16 cellular contexts compared by ENCODE assay signal in genomic region chr20:58906111-58906510, GRCh38. TPM values are rescaled to one million over a fixed set of nuclear protein-coding genes. Genes with fewer than 3 reads are reported as not detected.
DNase-seq lines count a peak whose midpoint lies in the region; FAIRE-seq and TF ChIP-seq lines count a peak whose summit lies in the region.
"Had no signal": no experiment of that assay in that cellular context is flagged by ENCODE, and none has a peak within 500 bp of the region (broad histone marks: within the 10 kb centered on the region; RNA-seq: fewer than 3 reads in every experiment).

No MANE protein-coding gene starts in this region.

- H3K4me2 ChIP-seq in DOHH2 (ENCODE audit: low read length) (peak overlapping the region; percentile 74), KMS-11 (peak overlapping the region; percentile 85)
- H3K4me2 ChIP-seq: GM23338 had no signal

- no peak for TF ChIP-seq CTCF in DOHH2 (IDR thresholded peaks at IDR 0.05; ENCODE audit: low read depth, low read length, poor library complexity, severe bottlenecking)
- TF ChIP-seq CTCF in KMS-11 (conservative IDR thresholded peaks at IDR 0.05; ENCODE audit: low read depth, low read length), result no peak
- no peak for TF ChIP-seq CTCF in dorsolateral prefrontal cortex (IDR thresholded peaks at IDR 0.05 in 54 of 56, conservative IDR thresholded peaks at IDR 0.05 in 2 of 56; ENCODE audit: low read depth in 1 of 56, partially characterized antibody in 56 of 56)
- TF ChIP-seq CTCF in D721Med (IDR thresholded peaks at IDR 0.05; ENCODE audit: insufficient read depth, missing control alignments), result no peak

- H3K27me3 ChIP-seq in DOHH2 (ENCODE audit: control insufficient read depth, low read length) (no peaks in the 10 kb centered on the region), KMS-11 (ENCODE audit: insufficient read depth, low read depth) (no peaks in the 10 kb centered on the region), dorsolateral prefrontal cortex (no peaks in the 10 kb centered on the region), skeletal muscle tissue (ENCODE audit: control insufficient read depth in 3 of 3, insufficient read depth in 3 of 3, low read length in 3 of 3) (no peaks in the 10 kb centered on the region)

- intact Hi-C loops in dorsolateral prefrontal cortex (cut with DNase I), result no loop called here

- H3K4me1 ChIP-seq in DOHH2 (ENCODE audit: control insufficient read depth, low read length) (peaks cover 64% of the 10 kb centered on the region), KMS-11 (ENCODE audit: low read depth, poor library complexity, severe bottlenecking) (peaks cover 94% of the 10 kb centered on the region), skeletal muscle tissue (ENCODE audit: control insufficient read depth in 3 of 3, insufficient read depth in 3 of 3, low read length in 3 of 3) (peaks cover 39 to 57% (median 45%) of the 10 kb centered on the region in 3 donors)

- H4K20me1 ChIP-seq in DOHH2 (ENCODE audit: control insufficient read depth, insufficient read depth, low read depth, low read length) (peaks cover 12% of the 10 kb centered on the region; the same call in 1 of the 2 replicates), KMS-11 (ENCODE audit: insufficient read depth) (no peaks in the 10 kb centered on the region)

- H2AFZ ChIP-seq in KMS-11 (ENCODE audit: low read depth), result no peak overlapping the region
- H2AFZ ChIP-seq: GM23338 had no signal

- H3K9ac ChIP-seq in KMS-11, result peak overlapping the region; percentile 3; the same call in 1 of the 2 replicates
- peak overlapping the region in 1 of 3 donors; percentile 12 for H3K9ac ChIP-seq in skeletal muscle tissue (ENCODE audit: low read depth in 1 of 3, low read length in 3 of 3)

- H3K79me2 ChIP-seq in DOHH2 (ENCODE audit: control insufficient read depth, low read length) (peaks cover 32% of the 10 kb centered on the region), KMS-11 (ENCODE audit: insufficient read depth, low read depth) (peaks cover 63% of the 10 kb centered on the region)

- 0 out of 2 replicates have a peak overlapping the region, but pooled peaks have one; percentile 2 for H3K27ac ChIP-seq in DOHH2 (ENCODE audit: low read depth, low read length)
- H3K27ac ChIP-seq in KMS-11, result peak overlapping the region; percentile 78
- peak overlapping the region in 34 of 59 donors; percentile 4 to 89 (median 73) for H3K27ac ChIP-seq in dorsolateral prefrontal cortex
- H3K27ac ChIP-seq in skeletal muscle tissue (ENCODE audit: low read depth, low read length), result peak overlapping the region; percentile 97

- H3K36me3 ChIP-seq in DOHH2 (ENCODE audit: control insufficient read depth, low read length) (peaks cover 99% of the 10 kb centered on the region), KMS-11 (ENCODE audit: insufficient read depth) (peaks cover 35% of the 10 kb centered on the region), skeletal muscle tissue (ENCODE audit: control insufficient read depth in 3 of 3, insufficient read depth in 3 of 3, low read length in 3 of 3) (peaks cover 39 to 61% (median 53%) of the 10 kb centered on the region in 3 donors)

- no peaks in the 10 kb centered on the region for H3K9me2 ChIP-seq in DOHH2 (replicated peaks; ENCODE audit: control insufficient read depth, low read length)

- DNase-seq in dorsolateral prefrontal cortex (no peak), nucleus accumbens (lab: John Stamatoyannopoulos, UW) (no peak), AG20443 (ENCODE audit: low spot score) (no peak), D721Med (ENCODE audit: insufficient read length, low spot score) (no peak)
- DNase-seq: CD8-positive, alpha-beta memory T cell; effector CD4-positive, alpha-beta T cell; GDM1; NCI-H2081; NCI-H748 treated with DMSO at 0.1 percent for 48 hours; stimulated activated CD4-positive, alpha-beta T cell treated with anti-CD3 and anti-CD28 coated beads, Interleukin-4, amount 100 ng/mL, for 24 hours; stimulated activated naive CD4-positive, alpha-beta T cell had no signal

- H3K9me3 ChIP-seq in DOHH2 (ENCODE audit: control insufficient read depth, insufficient read depth, low read length), result no peaks in the 10 kb centered on the region
- no peaks in the 10 kb centered on the region for H3K9me3 ChIP-seq in skeletal muscle tissue (ENCODE audit: control insufficient read depth in 3 of 3, low read length in 3 of 3)

- peaks cover 55% of the 10 kb centered on the region for H3F3A ChIP-seq in DOHH2 (ENCODE audit: control insufficient read depth, insufficient read depth)

- peak overlapping the region; percentile 22 for H3K4me3 ChIP-seq in DOHH2 (ENCODE audit: low read length)
- H3K4me3 ChIP-seq in KMS-11 (IDR thresholded peaks at IDR 0.05; ENCODE audit: insufficient read depth, low read depth, low read length), result no peak overlapping the region
- no peak overlapping the region for H3K4me3 ChIP-seq in dorsolateral prefrontal cortex
- H3K4me3 ChIP-seq in skeletal muscle tissue (ENCODE audit: low read length in 3 of 3), result no peak overlapping the region
- H3K4me3 ChIP-seq: GM23338 had no signal

- FAIRE-seq in D721Med (lab: Jason Lieb, UNC), result no peak
- FAIRE-seq: frontal cortex had no signal

RNA-seq across cellular contexts. Expression of gene GNAS, which starts 53.6 kb away (rescaled TPM):
- 1,000 to 10,000 TPM in 119 of 120 experiments, 100 to 1,000 TPM in 1; 843 to 2,758 (median 1,845) TPM for total RNA-seq in dorsolateral prefrontal cortex
- total RNA-seq in skeletal muscle tissue, result 820 TPM

RNA-seq across cellular contexts. Expression of gene GNAS-AS1, which starts 55.4 kb away (rescaled TPM):
- 1 to 10 TPM in 36 of 120 experiments, under 1 TPM in 76, not detected in 8; 0.19 to 2.7 (median 0.78) TPM for total RNA-seq in dorsolateral prefrontal cortex
- 1.0 TPM for total RNA-seq in skeletal muscle tissue

Comparison
In these comparisons a context has a peak if more than half of its experiments do, and no peak if none do; other contexts are left out.
1. H3K27ac ChIP-seq: peak in every context shown above with its lines; median percentile 97 in skeletal muscle tissue; 78 in KMS-11; 73 in dorsolateral prefrontal cortex; 2 in DOHH2.